Comparison of ENCODE assay signal across 9 cellular contexts in the genomic region with DNA sequence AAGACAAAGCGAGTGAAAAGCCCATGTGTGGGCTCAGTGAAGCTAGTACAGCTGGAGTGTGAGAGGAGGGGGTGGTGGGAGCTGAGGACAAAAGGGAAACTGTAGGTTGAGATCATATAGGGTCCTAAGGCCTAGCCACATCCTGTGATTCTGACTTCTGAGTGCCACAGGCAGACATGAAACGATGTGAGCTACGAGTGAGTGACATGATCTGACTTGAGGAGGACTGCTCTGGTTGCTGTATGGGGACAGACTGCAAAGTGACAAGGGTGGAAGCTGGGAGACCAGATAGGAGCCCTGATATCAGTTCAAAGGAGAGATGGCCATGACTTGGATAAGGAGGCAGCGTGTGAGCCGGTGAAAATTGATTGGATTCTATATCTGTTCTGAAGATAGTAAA.
DNase-seq lines count a peak whose midpoint lies in the region; ATAC-seq and TF ChIP-seq lines count a peak whose summit lies in the region.
"Had no signal": no experiment of that assay in that cellular context is flagged by ENCODE, and none has a peak within 500 bp of the region (broad histone marks: within the 10 kb centered on the region; RNA-seq: fewer than 3 reads in every experiment).

No MANE protein-coding gene starts in this region.

- peaks cover 38% of the 10 kb centered on the region for H3K4me1 Mint-ChIP-seq in progenitor cell of endocrine pancreas (ENCODE audit: low read depth)
- H3K4me1 Mint-ChIP-seq: activated B cell treated with CpG ODN at 0.5 μM for 24 hours had no signal

- H3K27me3 ChIP-seq in vagina (no peaks in the 10 kb centered on the region), SJCRH30 (no peaks in the 10 kb centered on the region)

- no peaks in the 10 kb centered on the region for H3K9me3 Mint-ChIP-seq in progenitor cell of endocrine pancreas (ENCODE audit: low read depth)
- H3K9me3 Mint-ChIP-seq: activated B cell treated with CpG ODN at 0.5 μM for 24 hours had no signal

- H3K4me3 ChIP-seq in vagina: no peak overlapping the region
- no peak overlapping the region for H3K4me3 ChIP-seq in SJCRH30

- H3K27ac ChIP-seq in vagina: no peak overlapping the region
- no peak overlapping the region for H3K27ac ChIP-seq in SJCRH30

- ATAC-seq in GM21825 (IDR thresholded peaks at IDR 0.05; ENCODE audit: unreplicated experiment): peak; percentile 82

- H3K27me3 Mint-ChIP-seq in progenitor cell of endocrine pancreas: no peaks in the 10 kb centered on the region
- H3K27me3 Mint-ChIP-seq: activated B cell treated with CpG ODN at 0.5 μM for 24 hours had no signal

- TF ChIP-seq POLR2A in vagina (IDR thresholded peaks at IDR 0.05): no peak

- H3K36me3 Mint-ChIP-seq in progenitor cell of endocrine pancreas (ENCODE audit: insufficient read depth): no peaks in the 10 kb centered on the region

- H3K9me3 ChIP-seq in vagina: no peaks in the 10 kb centered on the region
- no peaks in the 10 kb centered on the region for H3K9me3 ChIP-seq in SJCRH30 (replicated peaks)

- H3K4me1 ChIP-seq in vagina: peaks cover 25% of the 10 kb centered on the region
- peaks cover 8% of the 10 kb centered on the region; the same call in 1 of the 2 replicates for H3K4me1 ChIP-seq in SJCRH30

- no peak overlapping the region for H3K4me3 Mint-ChIP-seq in progenitor cell of endocrine pancreas (ENCODE audit: low read depth)
- H3K4me3 Mint-ChIP-seq: activated B cell treated with CpG ODN at 0.5 μM for 24 hours had no signal

- intact Hi-C loops in vagina (cut with DNase I): no loop called here

- H3K36me3 ChIP-seq in vagina: no peaks in the 10 kb centered on the region
- no peaks in the 10 kb centered on the region for H3K36me3 ChIP-seq in SJCRH30

- no peak for TF ChIP-seq CTCF in vagina (IDR thresholded peaks at IDR 0.05)
- TF ChIP-seq CTCF in progenitor cell of endocrine pancreas (IDR thresholded peaks at IDR 0.05; ENCODE audit: unreplicated experiment): no peak

- peak; percentile 69 for DNase-seq in GDM1 (lab: John Stamatoyannopoulos, UW)
- peak in 3 of 5 donors; percentile 18 to 88 (median 21) for DNase-seq in T-helper 1 cell
- DNase-seq in effector CD4-positive, alpha-beta T cell: peak; percentile 28
- no peak for DNase-seq in vagina (ENCODE audit: extremely low spot score in 2 of 2)
- no peak for DNase-seq in SJCRH30
- no peak for DNase-seq in hypothalamus (lab: John Stamatoyannopoulos, UW)
- no peak for DNase-seq in progenitor cell of endocrine pancreas (ENCODE audit: low spot score, unreplicated experiment)
- DNase-seq: activated B cell treated with CpG ODN at 0.5 μM for 24 hours had no signal

- no peak overlapping the region for H3K27ac Mint-ChIP-seq in progenitor cell of endocrine pancreas
- H3K27ac Mint-ChIP-seq: activated B cell treated with CpG ODN at 0.5 μM for 24 hours had no signal

Comparison
In these comparisons a context has a peak if more than half of its experiments do, and no peak if none do; other contexts are left out.
1. DNase-seq: peak in GDM1 (single experiment), T-helper 1 cell (3 of 5) and effector CD4-positive, alpha-beta T cell (single experiment); none in vagina (0 of 2), SJCRH30 (0 of 2), hypothalamus (0 of 51) and progenitor cell of endocrine pancreas (single experiment).